19 cellular contexts compared by ENCODE assay signal in genomic region chr1:54989473-54989872, GRCh38. TPM values are rescaled to one million over a fixed set of nuclear protein-coding genes. Genes with fewer than 3 reads are reported as not detected.
DNase-seq lines count a peak whose midpoint lies in the region; ATAC-seq and TF ChIP-seq lines count a peak whose summit lies in the region.
"Had no signal": no experiment of that assay in that cellular context is flagged by ENCODE, and none has a peak within 500 bp of the region (broad histone marks: within the 10 kb centered on the region; RNA-seq: fewer than 3 reads in every experiment).

No MANE protein-coding gene starts in this region.

- no peak for TF ChIP-seq EP300 in stomach (IDR thresholded peaks at IDR 0.05)

- H3K27ac ChIP-seq in stomach = peak overlapping the region in 2 of 5 donors; percentile 35 to 61
- H3K27ac ChIP-seq in left ventricle myocardium inferior (replicated peaks) = no peak overlapping the region
- H3K27ac ChIP-seq: upper lobe of left lung had no signal

- intact Hi-C loops in stomach (cut with DNase I; ENCODE audit: low total_unique reads) (no loop called here), left ventricle myocardium inferior (cut with micrococcal nuclease) (no loop called here)

- H3K4me3 ChIP-seq in stomach (no peak overlapping the region), left ventricle myocardium inferior (no peak overlapping the region)
- H3K4me3 ChIP-seq: upper lobe of left lung had no signal

- peaks cover 0 to 6% (median 0%) of the 10 kb centered on the region in 3 donors for H3K27me3 ChIP-seq in stomach
- peaks cover 28% of the 10 kb centered on the region for H3K27me3 ChIP-seq in left ventricle myocardium inferior (ENCODE audit: low read depth)
- H3K27me3 ChIP-seq: upper lobe of left lung had no signal

- no peak for TF ChIP-seq CTCF in stomach (IDR thresholded peaks at IDR 0.05)
- TF ChIP-seq CTCF in left ventricle myocardium inferior (IDR thresholded peaks at IDR 0.05; ENCODE audit: borderline replicate concordance) = no peak

- H3K4me1 ChIP-seq in stomach = peaks cover 4 to 34% (median 17%) of the 10 kb centered on the region in 4 donors
- peaks cover 8% of the 10 kb centered on the region for H3K4me1 ChIP-seq in left ventricle myocardium inferior
- H3K4me1 ChIP-seq: upper lobe of left lung had no signal

- 55 to 70% (median 57%) methylated on average over 3 to 8 of the region's 8 CpGs for WGBS in stomach, 5 donors

- ATAC-seq in esophagus mucosa = peak; percentile 24
- ATAC-seq in GM19324 (IDR thresholded peaks at IDR 0.05; ENCODE audit: low FRiP score, unreplicated experiment) = no peak
- ATAC-seq: activated T-cell treated with anti-CD3 and anti-CD28 coated beads, Interleukin-2, amount 50 U/mL, for 72 hours; sciatic nerve had no signal

- H3K36me3 ChIP-seq in stomach (no peaks in the 10 kb centered on the region), left ventricle myocardium inferior (no peaks in the 10 kb centered on the region)
- H3K36me3 ChIP-seq: upper lobe of left lung had no signal

- no peak for TF ChIP-seq POLR2A in stomach (IDR thresholded peaks at IDR 0.05)

- DNase-seq in NCI-H2081 (lab: John Stamatoyannopoulos, UW) (peak; percentile 30 to 74), NCI-H2081 treated with DMSO at 0.1 percent for 48 hours (lab: John Stamatoyannopoulos, UW) (no peak), NCI-H748 (lab: John Stamatoyannopoulos, UW; ENCODE audit: unreplicated experiment) (peak; percentile 94), stomach (peak; percentile 57), dermis blood vessel endothelial cell (no peak), left ventricle myocardium inferior (no peak)
- DNase-seq: 8988T; activated CD4-positive, alpha-beta memory T cell treated with anti-CD3 and anti-CD28 coated beads for 36 hours; activated T-cell treated with anti-CD3 and anti-CD28 coated beads, Interleukin-2, amount 50 U/mL, for 72 hours; foreskin melanocyte; NCI-H2227 treated with DMSO at 0.1 percent for 48 hours; stimulated activated CD4-positive, alpha-beta T cell treated with anti-CD3 and anti-CD28 coated beads, Interleukin-4, amount 100 ng/mL, for 24 hours; SW 1271 had no signal

- H3K9me3 ChIP-seq in stomach (no peaks in the 10 kb centered on the region), left ventricle myocardium inferior (replicated peaks) (no peaks in the 10 kb centered on the region)
- H3K9me3 ChIP-seq: upper lobe of left lung had no signal

RNA-seq across cellular contexts. Expression of gene TMEM61, which starts 9.0 kb away (rescaled TPM):
- total RNA-seq in esophagus mucosa (1.4 TPM), stomach (100 to 1,000 TPM in 1 of 5 donors, 1 to 10 TPM in 1, under 1 TPM in 2, not detected in 1; 0.55 to 130 (median 5.2) TPM), dermis blood vessel endothelial cell (not detected in 2 replicates), left ventricle myocardium inferior (not detected)
- 1 to 10 TPM in 2 of 3 donors, under 1 TPM in 1; 0.76 to 5.7 (median 1.6) TPM for polyA plus RNA-seq in stomach
- total RNA-seq: activated CD4-positive, alpha-beta memory T cell treated with anti-CD3 and anti-CD28 coated beads for 36 hours; activated T-cell treated with anti-CD3 and anti-CD28 coated beads, Interleukin-2, amount 50 U/mL, for 72 hours; HT1080; sciatic nerve had no signal
- polyA plus RNA-seq: neural cell had no signal

RNA-seq across cellular contexts. Expression of gene BSND, which starts 9.3 kb away (rescaled TPM):
- total RNA-seq in esophagus mucosa = not detected
- not detected for total RNA-seq in stomach
- polyA plus RNA-seq in stomach = not detected
- not detected in 2 replicates for total RNA-seq in dermis blood vessel endothelial cell
- total RNA-seq in left ventricle myocardium inferior = not detected
- total RNA-seq: activated CD4-positive, alpha-beta memory T cell treated with anti-CD3 and anti-CD28 coated beads for 36 hours; activated T-cell treated with anti-CD3 and anti-CD28 coated beads, Interleukin-2, amount 50 U/mL, for 72 hours; HT1080; sciatic nerve had no signal
- polyA plus RNA-seq: neural cell had no signal

RNA-seq across cellular contexts. Expression of gene PCSK9, which starts 49.9 kb away (rescaled TPM):
- total RNA-seq in esophagus mucosa (18.3 TPM), stomach (10 to 100 TPM in 1 of 5 donors, 1 to 10 TPM in 3, not detected in 1; 1.1 to 26.1 (median 2.2) TPM), dermis blood vessel endothelial cell (0.70 TPM in 1 of 2 replicates, not detected in the other), left ventricle myocardium inferior (not detected)
- polyA plus RNA-seq in stomach = 1 to 10 TPM in 2 of 3 donors, not detected in 1; 2.6 to 4.4 TPM
- total RNA-seq: activated CD4-positive, alpha-beta memory T cell treated with anti-CD3 and anti-CD28 coated beads for 36 hours; activated T-cell treated with anti-CD3 and anti-CD28 coated beads, Interleukin-2, amount 50 U/mL, for 72 hours had no signal
- polyA plus RNA-seq: neural cell had no signal

Comparison
In these comparisons a context has a peak if more than half of its experiments do, and no peak if none do; other contexts are left out.
1. DNase-seq: peak in NCI-H2081 (2 of 2), NCI-H748 (single experiment) and stomach (single experiment); none in NCI-H2081 treated with DMSO at 0.1 percent for 48 hours (single experiment), dermis blood vessel endothelial cell (single experiment) and left ventricle myocardium inferior (single experiment).